Comparison of ENCODE assay signal across 1 cellular context in the genomic region with DNA sequence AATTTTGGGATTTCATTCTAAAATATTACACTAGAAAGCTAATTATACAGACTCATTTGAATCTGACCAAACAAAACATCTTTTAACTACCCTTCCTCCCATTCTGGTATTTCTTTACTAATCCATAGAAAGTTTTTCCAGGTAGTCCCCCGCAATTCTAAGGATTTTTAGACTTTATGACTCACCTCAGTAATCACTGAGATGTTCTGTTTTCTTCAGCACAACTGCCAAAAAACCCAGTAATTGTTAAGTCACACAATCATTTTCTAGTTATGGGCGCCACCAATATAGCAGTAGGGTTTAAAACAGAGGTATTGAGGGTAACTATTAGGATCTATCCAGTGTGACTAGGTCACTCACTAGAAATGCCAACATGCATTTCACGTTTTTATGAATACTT.
TF ChIP-seq lines count a peak whose summit lies in the region.

No MANE protein-coding gene starts in this region.

TF ChIP-seq in endothelial cell of umbilical vein, 7 proteins besides CTCF, POLR2A, EP300 and RAD21:
- TF ChIP-seq MYC (IDR thresholded peaks at IDR 0.05; ENCODE audit: low read depth, low read length) (no peak), FOS (IDR thresholded peaks at IDR 0.05; ENCODE audit: borderline replicate concordance, insufficient read depth, low read length) (peak; percentile 2)
TF ChIP-seq in endothelial cell of umbilical vein: peak in this region for 1.
